In genomic region chr4:28105271-28105859, GRCh38 we compare ENCODE assay signal across 1 cellular context.
TF ChIP-seq lines count a peak whose summit lies in the region.

No MANE protein-coding gene starts in this region.

TF ChIP-seq in HepG2, 621 proteins besides CTCF, POLR2A, EP300 and RAD21 (continued from another document and continues in another):
- peak; percentile 55; the same call in 1 of the 2 replicates for TF ChIP-seq AHDC1 (CRISPR knock-in tag; IDR thresholded peaks at IDR 0.05; ENCODE audit: borderline replicate concordance)
- 0 out of 2 replicates have a peak, but pooled peaks have one; percentile 36 for TF ChIP-seq PATZ1 (CRISPR knock-in tag; IDR thresholded peaks at IDR 0.05)
- no peak for TF ChIP-seq ZZZ3 (CRISPR knock-in tag; IDR thresholded peaks at IDR 0.05; ENCODE audit: borderline replicate concordance)
- no peak for TF ChIP-seq ELF1 (CRISPR knock-in tag; IDR thresholded peaks at IDR 0.05)
- no peak for TF ChIP-seq MAZ (IDR thresholded peaks at IDR 0.05; ENCODE audit: borderline replicate concordance, low read depth, low read length)
- TF ChIP-seq MAZ (CRISPR knock-in tag; IDR thresholded peaks at IDR 0.05; ENCODE audit: low read depth), result no peak
- TF ChIP-seq MLX (CRISPR knock-in tag; IDR thresholded peaks at IDR 0.05), result no peak
- TF ChIP-seq MEF2D (CRISPR knock-in tag; IDR thresholded peaks at IDR 0.05), result no peak
- TF ChIP-seq TCF7L2 (IDR thresholded peaks at IDR 0.05; ENCODE audit: low read depth, low read length), result 0 out of 2 replicates have a peak, but pooled peaks have one; percentile 28
- TF ChIP-seq ZBTB10 (CRISPR knock-in tag; IDR thresholded peaks at IDR 0.05; ENCODE audit: borderline replicate concordance), result no peak
- TF ChIP-seq MAX (IDR thresholded peaks at IDR 0.05), result peak; percentile 33; the same call in 1 of the 2 replicates
- no peak for TF ChIP-seq ZNF256 (CRISPR knock-in tag; conservative IDR thresholded peaks at IDR 0.05)
- TF ChIP-seq ZNF670 (CRISPR knock-in tag; IDR thresholded peaks at IDR 0.05; ENCODE audit: borderline replicate concordance), result no peak
- TF ChIP-seq ZFP37 (CRISPR knock-in tag; IDR thresholded peaks at IDR 0.05; ENCODE audit: borderline replicate concordance), result no peak
- peak; percentile 84 for TF ChIP-seq PPARG (CRISPR knock-in tag; conservative IDR thresholded peaks at IDR 0.05)
- no peak for TF ChIP-seq MYNN (CRISPR knock-in tag; IDR thresholded peaks at IDR 0.05; ENCODE audit: low read depth)
- no peak for TF ChIP-seq EZH2 (conservative IDR thresholded peaks at IDR 0.05; ENCODE audit: low read depth, low read length)
- TF ChIP-seq CREM (IDR thresholded peaks at IDR 0.05), result peak; percentile 34; the same call in 1 of the 2 replicates
- TF ChIP-seq CREM (CRISPR knock-in tag; IDR thresholded peaks at IDR 0.05), result no peak
- TF ChIP-seq LCORL (IDR thresholded peaks at IDR 0.05), result no peak
- peak; percentile 63 for TF ChIP-seq LCORL (CRISPR knock-in tag; IDR thresholded peaks at IDR 0.05)
- TF ChIP-seq POGK (CRISPR knock-in tag; conservative IDR thresholded peaks at IDR 0.05), result no peak
- TF ChIP-seq ZNF652 (CRISPR knock-in tag; IDR thresholded peaks at IDR 0.05; ENCODE audit: borderline replicate concordance, low read depth), result no peak
- TF ChIP-seq ZNF24 (IDR thresholded peaks at IDR 0.05), result peak; percentile 82
- TF ChIP-seq BRF2 (CRISPR knock-in tag; IDR thresholded peaks at IDR 0.05), result no peak
- no peak for TF ChIP-seq ZNF3 (CRISPR knock-in tag; IDR thresholded peaks at IDR 0.05)
- peak; percentile 79; the same call in 1 of the 2 replicates for TF ChIP-seq SOX5 (CRISPR knock-in tag; IDR thresholded peaks at IDR 0.05; ENCODE audit: borderline replicate concordance)
- peak; percentile 61 for TF ChIP-seq RARA (CRISPR knock-in tag; IDR thresholded peaks at IDR 0.05)
- no peak for TF ChIP-seq ZNF30 (CRISPR knock-in tag; IDR thresholded peaks at IDR 0.05)
- peak; percentile 60 for TF ChIP-seq ISL2 (CRISPR knock-in tag; IDR thresholded peaks at IDR 0.05)
- TF ChIP-seq CEBPB (IDR thresholded peaks at IDR 0.05; ENCODE audit: borderline replicate concordance, low read depth, low read length), result peak; percentile 55; the same call in 1 of the 2 replicates
- TF ChIP-seq ZNF350 (CRISPR knock-in tag; IDR thresholded peaks at IDR 0.05; ENCODE audit: borderline replicate concordance, low read depth), result no peak
- TF ChIP-seq RXRB (CRISPR knock-in tag; IDR thresholded peaks at IDR 0.05; ENCODE audit: borderline replicate concordance), result peak; percentile 66
- peak; percentile 40; the same call in 1 of the 2 replicates for TF ChIP-seq PITX1 (CRISPR knock-in tag; IDR thresholded peaks at IDR 0.05)
- no peak for TF ChIP-seq PBX2 (CRISPR knock-in tag; IDR thresholded peaks at IDR 0.05)
- TF ChIP-seq ZNF672 (CRISPR knock-in tag; IDR thresholded peaks at IDR 0.05), result no peak
- TF ChIP-seq ZBTB26 (CRISPR knock-in tag; IDR thresholded peaks at IDR 0.05; ENCODE audit: borderline replicate concordance), result no peak
- no peak for TF ChIP-seq ESRRA (CRISPR knock-in tag; IDR thresholded peaks at IDR 0.05; ENCODE audit: low read depth)
- no peak for TF ChIP-seq PREB (CRISPR knock-in tag; IDR thresholded peaks at IDR 0.05)
- TF ChIP-seq FOXA3 (CRISPR knock-in tag; IDR thresholded peaks at IDR 0.05), result peak; percentile 73
- no peak for TF ChIP-seq THYN1 (CRISPR knock-in tag; IDR thresholded peaks at IDR 0.05; ENCODE audit: borderline replicate concordance, low read depth)
- peak; percentile 59; the same call in 1 of the 2 replicates for TF ChIP-seq NCOA2 (CRISPR knock-in tag; IDR thresholded peaks at IDR 0.05)
